In the genomic region with DNA sequence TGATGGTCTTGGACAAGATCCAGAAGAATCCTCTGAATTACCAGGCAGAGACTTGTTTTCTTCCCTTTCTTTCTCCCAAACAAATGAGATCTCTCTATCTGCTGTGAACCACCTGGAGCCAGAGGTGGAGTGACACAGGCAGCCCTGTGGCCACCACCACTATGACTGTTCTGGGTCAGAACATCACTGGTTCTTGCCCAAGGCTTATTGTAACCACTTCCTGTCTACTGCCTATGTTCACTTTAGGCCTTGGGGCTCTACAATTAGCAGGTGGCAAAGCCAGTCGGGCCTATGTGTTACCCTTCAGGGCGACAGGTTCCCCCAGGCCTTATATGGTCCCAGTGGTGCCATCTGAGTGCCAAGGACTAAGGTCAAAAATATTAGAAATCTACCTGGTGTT, we compare ENCODE assay signal across 23 cellular contexts.
"Had no signal": no experiment of that assay in that cellular context is flagged by ENCODE, and none has a peak within 500 bp of the region (broad histone marks: within the 10 kb centered on the region; RNA-seq: fewer than 3 reads in every experiment).

No MANE protein-coding gene starts in this region.

- H3K27me3 ChIP-seq: colonic mucosa, esophagus squamous epithelium, heart right ventricle, left lung had no signal

- DNase-seq: colonic mucosa; cortex of kidney; effector CD8-positive, alpha-beta T cell; effector memory CD8-positive, alpha-beta T cell; endodermal cell; esophagus squamous epithelium; foreskin fibroblast; glutamatergic neuron; head of caudate nucleus; heart right ventricle; hippocampal formation; islet precursor cell; left cardiac atrium; left lung; left ventricle myocardium superior; lower lobe of right lung; mesendoderm; midbrain; naive thymus-derived CD4-positive, alpha-beta T cell had no signal

- H3K4me1 ChIP-seq: colonic mucosa, esophagus squamous epithelium, heart right ventricle, left lung, lower lobe of right lung had no signal

- H3K36me3 Mint-ChIP-seq: memory B cell; naive thymus-derived CD4-positive, alpha-beta T cell had no signal

- H3K9me3 Mint-ChIP-seq: effector memory CD8-positive, alpha-beta T cell; memory B cell; naive thymus-derived CD4-positive, alpha-beta T cell had no signal

- H3K9me3 ChIP-seq: colonic mucosa, esophagus squamous epithelium, heart right ventricle, left lung, lower lobe of right lung had no signal

- H3K4me1 Mint-ChIP-seq: endodermal cell; memory B cell; naive thymus-derived CD4-positive, alpha-beta T cell had no signal

- ATAC-seq: effector memory CD8-positive, alpha-beta T cell; esophagus mucosa; heart right ventricle; left cardiac atrium; left lung; left ventricle myocardium superior; lower lobe of right lung; naive thymus-derived CD4-positive, alpha-beta T cell had no signal

- H3K4me3 ChIP-seq: colonic mucosa, esophagus squamous epithelium, heart right ventricle, left lung, lower lobe of right lung had no signal

- H3K36me3 ChIP-seq: colonic mucosa, esophagus squamous epithelium, heart right ventricle, left lung, lower lobe of right lung had no signal

- H3K27me3 Mint-ChIP-seq: dendritic cell treated with granulocyte-macrophage colony-stimulating factor and Interleukin-4, amounts not matched to agents 40 ng/mL and 50 ng/mL, for 4 days; effector memory CD8-positive, alpha-beta T cell; memory B cell; naive thymus-derived CD4-positive, alpha-beta T cell had no signal

- H3K4me3 Mint-ChIP-seq: dendritic cell treated with granulocyte-macrophage colony-stimulating factor and Interleukin-4, amounts not matched to agents 40 ng/mL and 50 ng/mL, for 4 days; effector memory CD8-positive, alpha-beta T cell; endodermal cell; memory B cell; naive thymus-derived CD4-positive, alpha-beta T cell had no signal

- H3K27ac ChIP-seq: colonic mucosa, epithelial cell of prostate, esophagus squamous epithelium, heart right ventricle, left lung, lower lobe of right lung had no signal

- H3K27ac Mint-ChIP-seq: dendritic cell treated with granulocyte-macrophage colony-stimulating factor and Interleukin-4, amounts not matched to agents 40 ng/mL and 50 ng/mL, for 4 days; effector memory CD8-positive, alpha-beta T cell; endodermal cell; memory B cell; naive thymus-derived CD4-positive, alpha-beta T cell had no signal
